In genomic region chr9:113590991-113591898, GRCh38 we compare ENCODE assay signal across 8 cellular contexts.
A peak's percentile ranks its signal among the peaks of the same experiment; 100 is the strongest.
DNase-seq lines count a peak whose midpoint lies in the region; ATAC-seq, FAIRE-seq and TF ChIP-seq lines count a peak whose summit lies in the region.

No MANE protein-coding gene starts in this region.

- H3K27me3 ChIP-seq in BLaER1 = no peaks in the 10 kb centered on the region
- no peaks in the 10 kb centered on the region for H3K27me3 ChIP-seq in Panc1 (ENCODE audit: control insufficient read depth, insufficient read depth, low read length)

- BruUV-seq in Panc1 (replicated peaks; lab: Mats Ljungman, UMichigan) = no TSS peak

- H3K4me1 ChIP-seq in BLaER1 (peaks cover 90% of the 10 kb centered on the region), Panc1 (ENCODE audit: control insufficient read depth, insufficient read depth, low read length) (peaks cover 5% of the 10 kb centered on the region)

- in situ Hi-C loops in Panc1 (cut with HindIII; ENCODE audit: low pct_unique_long_range_greater_than_20kb, low sequenced_read_pairs) = no loop called here

- TF ChIP-seq CTCF in Panc1 (IDR thresholded peaks at IDR 0.05) = peak; percentile 88
- TF ChIP-seq CTCF in foreskin fibroblast (IDR thresholded peaks at IDR 0.05; ENCODE audit: low read depth, low read length) = peak; percentile 85

- CTCF ChIA-PET in Panc1 (lab: Charles Lee) = interaction anchor here (0.5 to 6.9 kb wide), 6 partner anchors 12 to 317 kb away, joined by 3 to 65 read pairs (median 4); no protein-coding TSS in a partner anchor

- ATAC-seq in GM18909 (IDR thresholded peaks at IDR 0.05; ENCODE audit: poor library complexity, unreplicated experiment) = peak; percentile 53
- peak; percentile 72 for ATAC-seq in Panc1

- FAIRE-seq in urothelium cell line (lab: Jason Lieb, UNC) = no peak

- H3K36me3 ChIP-seq in BLaER1 (peaks cover 12% of the 10 kb centered on the region), Panc1 (ENCODE audit: control insufficient read depth, insufficient read depth, low read length) (no peaks in the 10 kb centered on the region)

- peak overlapping the region; percentile 18; the same call in 1 of the 2 replicates for H3K9ac ChIP-seq in BLaER1

- intact Hi-C loops in Panc1 (cut with micrococcal nuclease; ENCODE audit: unreplicated experiment) = loop anchor here (1.0 to 2.0 kb wide), 2 partner anchors 64 to 144 kb away; no protein-coding TSS in a partner anchor

- DNase-seq in HK-2 (ENCODE audit: unreplicated experiment) (peak; percentile 86), Panc1 (ENCODE audit: low read depth, low spot score) (no peak), activated T-helper 1 cell treated with Interleukin-2 at 50 U/mL for 16 hours (ENCODE audit: low read depth) (peak; percentile 10), foreskin fibroblast (peak; percentile 52 to 89), occipital lobe (lab: John Stamatoyannopoulos, UW) (peak; percentile 74), urothelium cell line (ENCODE audit: low spot score) (peak; percentile 68)

- no peaks in the 10 kb centered on the region for H4K20me1 ChIP-seq in BLaER1

- peak overlapping the region; percentile 99 for H3K4me2 ChIP-seq in BLaER1

- H3K4me3 ChIP-seq in BLaER1 (no peak overlapping the region), Panc1 (ENCODE audit: low read depth in 2 of 2, low read length in 2 of 2) (no peak overlapping the region), foreskin fibroblast (ENCODE audit: low read depth in 1 of 2, low read length in 2 of 2) (no peak overlapping the region)

- no peaks in the 10 kb centered on the region for H3K9me3 ChIP-seq in BLaER1
- no peaks in the 10 kb centered on the region for H3K9me3 ChIP-seq in Panc1 (ENCODE audit: control insufficient read depth, insufficient read depth, low read depth, low read length)

- POLR2A ChIA-PET in Panc1 (lab: Charles Lee) = no interaction called here

- H3K27ac ChIP-seq in BLaER1 = peak overlapping the region; percentile 51
- H3K27ac ChIP-seq in Panc1 (ENCODE audit: low read length) = no peak overlapping the region
